In the genomic region with DNA sequence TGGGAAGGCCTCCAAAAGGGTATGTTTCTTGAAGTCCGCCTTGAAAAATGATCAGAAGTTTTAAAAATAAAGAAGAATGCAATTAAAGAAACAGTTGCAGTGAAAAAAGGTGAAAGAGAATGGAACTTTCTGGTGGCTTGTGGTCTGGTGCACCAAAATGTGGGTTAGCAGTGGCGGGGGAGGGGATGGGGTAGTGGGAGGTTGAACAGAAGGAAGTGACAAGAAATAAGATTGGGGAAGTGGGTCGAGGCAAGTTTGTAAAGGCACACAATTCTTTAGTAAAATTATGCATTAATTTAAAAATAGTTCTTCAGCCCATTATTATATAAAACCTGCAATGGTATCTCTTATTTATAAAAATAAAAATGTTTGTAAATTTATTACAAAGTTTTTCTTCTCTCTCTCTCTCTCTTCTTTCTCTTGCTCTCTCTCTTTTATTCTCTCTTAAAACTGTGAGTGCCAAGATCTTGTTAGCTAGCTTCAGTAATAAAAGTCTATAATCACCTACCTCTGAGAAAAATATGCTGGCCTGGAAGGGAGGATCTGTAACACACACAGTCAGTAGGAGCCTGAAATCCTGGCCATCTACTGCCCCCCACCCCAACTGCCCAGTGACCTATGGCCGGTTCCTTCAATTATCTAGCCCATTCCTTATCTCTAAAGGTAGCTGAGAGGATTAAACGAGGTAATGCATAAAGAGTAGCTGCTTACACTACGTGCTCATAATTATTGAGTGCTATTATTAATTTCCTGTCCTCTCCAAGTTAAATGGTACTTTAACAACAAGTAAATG, we compare ENCODE assay signal across 1 cellular context.
A peak's percentile ranks its signal among the peaks of the same experiment; 100 is the strongest.
TF ChIP-seq lines count a peak whose summit lies in the region.

No MANE protein-coding gene starts in this region.

TF ChIP-seq in GM12878, 131 proteins besides CTCF, POLR2A, EP300 and RAD21 (continues in another document):
- peak; percentile 43; the same call in 1 of the 2 replicates for TF ChIP-seq DPF2 (IDR thresholded peaks at IDR 0.05)
- TF ChIP-seq, protein P1, sequence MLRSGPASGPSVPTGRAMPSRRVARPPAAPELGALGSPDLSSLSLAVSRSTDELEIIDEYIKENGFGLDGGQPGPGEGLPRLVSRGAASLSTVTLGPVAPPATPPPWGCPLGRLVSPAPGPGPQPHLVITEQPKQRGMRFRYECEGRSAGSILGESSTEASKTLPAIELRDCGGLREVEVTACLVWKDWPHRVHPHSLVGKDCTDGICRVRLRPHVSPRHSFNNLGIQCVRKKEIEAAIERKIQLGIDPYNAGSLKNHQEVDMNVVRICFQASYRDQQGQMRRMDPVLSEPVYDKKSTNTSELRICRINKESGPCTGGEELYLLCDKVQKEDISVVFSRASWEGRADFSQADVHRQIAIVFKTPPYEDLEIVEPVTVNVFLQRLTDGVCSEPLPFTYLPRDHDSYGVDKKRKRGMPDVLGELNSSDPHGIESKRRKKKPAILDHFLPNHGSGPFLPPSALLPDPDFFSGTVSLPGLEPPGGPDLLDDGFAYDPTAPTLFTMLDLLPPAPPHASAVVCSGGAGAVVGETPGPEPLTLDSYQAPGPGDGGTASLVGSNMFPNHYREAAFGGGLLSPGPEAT (IDR thresholded peaks at IDR 0.05; ENCODE audit: low read depth) = peak; percentile 62
- TF ChIP-seq, protein P2, sequence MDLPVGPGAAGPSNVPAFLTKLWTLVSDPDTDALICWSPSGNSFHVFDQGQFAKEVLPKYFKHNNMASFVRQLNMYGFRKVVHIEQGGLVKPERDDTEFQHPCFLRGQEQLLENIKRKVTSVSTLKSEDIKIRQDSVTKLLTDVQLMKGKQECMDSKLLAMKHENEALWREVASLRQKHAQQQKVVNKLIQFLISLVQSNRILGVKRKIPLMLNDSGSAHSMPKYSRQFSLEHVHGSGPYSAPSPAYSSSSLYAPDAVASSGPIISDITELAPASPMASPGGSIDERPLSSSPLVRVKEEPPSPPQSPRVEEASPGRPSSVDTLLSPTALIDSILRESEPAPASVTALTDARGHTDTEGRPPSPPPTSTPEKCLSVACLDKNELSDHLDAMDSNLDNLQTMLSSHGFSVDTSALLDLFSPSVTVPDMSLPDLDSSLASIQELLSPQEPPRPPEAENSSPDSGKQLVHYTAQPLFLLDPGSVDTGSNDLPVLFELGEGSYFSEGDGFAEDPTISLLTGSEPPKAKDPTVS (IDR thresholded peaks at IDR 0.05; ENCODE audit: low read depth, low read length) = peak; percentile 54; the same call in 1 of the 2 replicates
- TF ChIP-seq PAX5 (IDR thresholded peaks at IDR 0.05; ENCODE audit: borderline replicate concordance, low read depth, low read length) = 0 out of 2 replicates have a peak, but pooled peaks have one; percentile 31
- TF ChIP-seq KDM1A (IDR thresholded peaks at IDR 0.05; ENCODE audit: borderline replicate concordance) = no peak
- TF ChIP-seq NR2F1 (conservative IDR thresholded peaks at IDR 0.05) = no peak
- peak; percentile 41; the same call in 1 of the 2 replicates for TF ChIP-seq BMI1 (IDR thresholded peaks at IDR 0.05; ENCODE audit: borderline replicate concordance)
- peak; percentile 82; the same call in 1 of the 2 replicates for TF ChIP-seq NFIC (IDR thresholded peaks at IDR 0.05; ENCODE audit: low read depth, low read length)
- TF ChIP-seq SMAD1 (IDR thresholded peaks at IDR 0.05; ENCODE audit: low read depth, partially characterized antibody) = peak; percentile 21
- TF ChIP-seq SIN3A (IDR thresholded peaks at IDR 0.05; ENCODE audit: low read depth, low read length) = peak; percentile 37; the same call in 1 of the 2 replicates
- TF ChIP-seq CBFB (IDR thresholded peaks at IDR 0.05; ENCODE audit: low read depth) = peak; percentile 86
- no peak for TF ChIP-seq ZNF384 (IDR thresholded peaks at IDR 0.05; ENCODE audit: borderline replicate concordance, low read depth, low read length)
- TF ChIP-seq BCL11A (IDR thresholded peaks at IDR 0.05; ENCODE audit: low read depth, low read length) = peak; percentile 43; the same call in 1 of the 2 replicates
- TF ChIP-seq EED (IDR thresholded peaks at IDR 0.05; ENCODE audit: low read depth) = 0 out of 2 replicates have a peak, but pooled peaks have one; percentile 29
- peak; percentile 31 for TF ChIP-seq MEF2B (IDR thresholded peaks at IDR 0.05; ENCODE audit: partially characterized antibody, poor library complexity, severe bottlenecking)
- peak; percentile 84 for TF ChIP-seq MTA2 (IDR thresholded peaks at IDR 0.05; ENCODE audit: low read depth)
- 0 out of 4 replicates have a peak, but pooled peaks of 1 of the 2 experiments have one; percentile 50 for TF ChIP-seq BHLHE40 (IDR thresholded peaks at IDR 0.05; ENCODE audit: borderline replicate concordance in 1 of 2, low read depth in 2 of 2, low read length in 1 of 2)
- peak; percentile 45; the same call in 1 of the 2 replicates for TF ChIP-seq IKZF1 (conservative IDR thresholded peaks at IDR 0.05)
- TF ChIP-seq FOXM1 (IDR thresholded peaks at IDR 0.05; ENCODE audit: low read depth, low read length) = peak; percentile 21; the same call in 1 of the 2 replicates
- 0 out of 2 replicates have a peak, but pooled peaks have one; percentile 34 for TF ChIP-seq TCF12 (IDR thresholded peaks at IDR 0.05; ENCODE audit: low read depth, low read length)
- TF ChIP-seq RB1 (IDR thresholded peaks at IDR 0.05; ENCODE audit: borderline replicate concordance) = peak; percentile 42; the same call in 1 of the 2 replicates
- peak; percentile 32; the same call in 1 of the 2 replicates for TF ChIP-seq GABPA (IDR thresholded peaks at IDR 0.05; ENCODE audit: low read depth)
- TF ChIP-seq TAF1 (IDR thresholded peaks at IDR 0.05; ENCODE audit: borderline replicate concordance, low read depth, low read length) = peak; percentile 15; the same call in 1 of the 2 replicates
- peak; percentile 65; the same call in 1 of the 2 replicates for TF ChIP-seq TBL1XR1 (IDR thresholded peaks at IDR 0.05; ENCODE audit: low read depth, low read length)
- TF ChIP-seq ETV6 (conservative IDR thresholded peaks at IDR 0.05 in 1 of 2, IDR thresholded peaks at IDR 0.05 in 1 of 2; ENCODE audit: borderline replicate concordance in 1 of 2, low read depth in 1 of 2) = peak in 1 of 2 experiments; percentile 73; a peak in 1 of 4 replicates
- TF ChIP-seq, protein P3, sequence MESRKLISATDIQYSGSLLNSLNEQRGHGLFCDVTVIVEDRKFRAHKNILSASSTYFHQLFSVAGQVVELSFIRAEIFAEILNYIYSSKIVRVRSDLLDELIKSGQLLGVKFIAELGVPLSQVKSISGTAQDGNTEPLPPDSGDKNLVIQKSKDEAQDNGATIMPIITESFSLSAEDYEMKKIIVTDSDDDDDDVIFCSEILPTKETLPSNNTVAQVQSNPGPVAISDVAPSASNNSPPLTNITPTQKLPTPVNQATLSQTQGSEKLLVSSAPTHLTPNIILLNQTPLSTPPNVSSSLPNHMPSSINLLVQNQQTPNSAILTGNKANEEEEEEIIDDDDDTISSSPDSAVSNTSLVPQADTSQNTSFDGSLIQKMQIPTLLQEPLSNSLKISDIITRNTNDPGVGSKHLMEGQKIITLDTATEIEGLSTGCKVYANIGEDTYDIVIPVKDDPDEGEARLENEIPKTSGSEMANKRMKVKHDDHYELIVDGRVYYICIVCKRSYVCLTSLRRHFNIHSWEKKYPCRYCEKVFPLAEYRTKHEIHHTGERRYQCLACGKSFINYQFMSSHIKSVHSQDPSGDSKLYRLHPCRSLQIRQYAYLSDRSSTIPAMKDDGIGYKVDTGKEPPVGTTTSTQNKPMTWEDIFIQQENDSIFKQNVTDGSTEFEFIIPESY (IDR thresholded peaks at IDR 0.05) = no peak
- no peak for TF ChIP-seq YY1 (IDR thresholded peaks at IDR 0.05; ENCODE audit: low read depth, low read length)
- peak; percentile 67; the same call in 1 of the 2 replicates for TF ChIP-seq POLR2AphosphoS5 (IDR thresholded peaks at IDR 0.05; ENCODE audit: low read length)
- peak in 1 of 2 experiments; percentile 60; a peak in 2 of 3 replicates for TF ChIP-seq EGR1 (IDR thresholded peaks at IDR 0.05; ENCODE audit: borderline replicate concordance in 1 of 2, low read depth in 2 of 2, low read length in 2 of 2)
- TF ChIP-seq, protein P4, sequence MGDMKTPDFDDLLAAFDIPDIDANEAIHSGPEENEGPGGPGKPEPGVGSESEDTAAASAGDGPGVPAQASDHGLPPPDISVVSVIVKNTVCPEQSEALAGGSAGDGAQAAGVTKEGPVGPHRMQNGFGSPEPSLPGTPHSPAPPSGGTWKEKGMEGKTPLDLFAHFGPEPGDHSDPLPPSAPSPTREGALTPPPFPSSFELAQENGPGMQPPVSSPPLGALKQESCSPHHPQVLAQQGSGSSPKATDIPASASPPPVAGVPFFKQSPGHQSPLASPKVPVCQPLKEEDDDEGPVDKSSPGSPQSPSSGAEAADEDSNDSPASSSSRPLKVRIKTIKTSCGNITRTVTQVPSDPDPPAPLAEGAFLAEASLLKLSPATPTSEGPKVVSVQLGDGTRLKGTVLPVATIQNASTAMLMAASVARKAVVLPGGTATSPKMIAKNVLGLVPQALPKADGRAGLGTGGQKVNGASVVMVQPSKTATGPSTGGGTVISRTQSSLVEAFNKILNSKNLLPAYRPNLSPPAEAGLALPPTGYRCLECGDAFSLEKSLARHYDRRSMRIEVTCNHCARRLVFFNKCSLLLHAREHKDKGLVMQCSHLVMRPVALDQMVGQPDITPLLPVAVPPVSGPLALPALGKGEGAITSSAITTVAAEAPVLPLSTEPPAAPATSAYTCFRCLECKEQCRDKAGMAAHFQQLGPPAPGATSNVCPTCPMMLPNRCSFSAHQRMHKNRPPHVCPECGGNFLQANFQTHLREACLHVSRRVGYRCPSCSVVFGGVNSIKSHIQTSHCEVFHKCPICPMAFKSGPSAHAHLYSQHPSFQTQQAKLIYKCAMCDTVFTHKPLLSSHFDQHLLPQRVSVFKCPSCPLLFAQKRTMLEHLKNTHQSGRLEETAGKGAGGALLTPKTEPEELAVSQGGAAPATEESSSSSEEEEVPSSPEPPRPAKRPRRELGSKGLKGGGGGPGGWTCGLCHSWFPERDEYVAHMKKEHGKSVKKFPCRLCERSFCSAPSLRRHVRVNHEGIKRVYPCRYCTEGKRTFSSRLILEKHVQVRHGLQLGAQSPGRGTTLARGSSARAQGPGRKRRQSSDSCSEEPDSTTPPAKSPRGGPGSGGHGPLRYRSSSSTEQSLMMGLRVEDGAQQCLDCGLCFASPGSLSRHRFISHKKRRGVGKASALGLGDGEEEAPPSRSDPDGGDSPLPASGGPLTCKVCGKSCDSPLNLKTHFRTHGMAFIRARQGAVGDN (IDR thresholded peaks at IDR 0.05) = no peak
- peak; percentile 77; the same call in 1 of the 2 replicates for TF ChIP-seq NBN (IDR thresholded peaks at IDR 0.05)
- peak; percentile 90 for TF ChIP-seq SPI1 (IDR thresholded peaks at IDR 0.05; ENCODE audit: borderline replicate concordance, insufficient read depth, low read depth, low read length)
- TF ChIP-seq FOXK2 (IDR thresholded peaks at IDR 0.05) = no peak
- peak; percentile 74 to 86; a peak in 3 of 4 replicates for TF ChIP-seq IKZF2 (IDR thresholded peaks at IDR 0.05)
- peak; percentile 99 for TF ChIP-seq RUNX3 (IDR thresholded peaks at IDR 0.05; ENCODE audit: low read length)
- TF ChIP-seq, protein P5, sequence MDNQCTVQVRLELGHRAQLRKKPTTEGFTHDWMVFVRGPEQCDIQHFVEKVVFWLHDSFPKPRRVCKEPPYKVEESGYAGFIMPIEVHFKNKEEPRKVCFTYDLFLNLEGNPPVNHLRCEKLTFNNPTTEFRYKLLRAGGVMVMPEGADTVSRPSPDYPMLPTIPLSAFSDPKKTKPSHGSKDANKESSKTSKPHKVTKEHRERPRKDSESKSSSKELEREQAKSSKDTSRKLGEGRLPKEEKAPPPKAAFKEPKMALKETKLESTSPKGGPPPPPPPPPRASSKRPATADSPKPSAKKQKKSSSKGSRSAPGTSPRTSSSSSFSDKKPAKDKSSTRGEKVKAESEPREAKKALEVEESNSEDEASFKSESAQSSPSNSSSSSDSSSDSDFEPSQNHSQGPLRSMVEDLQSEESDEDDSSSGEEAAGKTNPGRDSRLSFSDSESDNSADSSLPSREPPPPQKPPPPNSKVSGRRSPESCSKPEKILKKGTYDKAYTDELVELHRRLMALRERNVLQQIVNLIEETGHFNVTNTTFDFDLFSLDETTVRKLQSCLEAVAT (IDR thresholded peaks at IDR 0.05) = peak; percentile 96
- TF ChIP-seq MXI1 (IDR thresholded peaks at IDR 0.05; ENCODE audit: low read depth, low read length) = peak; percentile 59; the same call in 1 of the 2 replicates
- TF ChIP-seq, protein P6, sequence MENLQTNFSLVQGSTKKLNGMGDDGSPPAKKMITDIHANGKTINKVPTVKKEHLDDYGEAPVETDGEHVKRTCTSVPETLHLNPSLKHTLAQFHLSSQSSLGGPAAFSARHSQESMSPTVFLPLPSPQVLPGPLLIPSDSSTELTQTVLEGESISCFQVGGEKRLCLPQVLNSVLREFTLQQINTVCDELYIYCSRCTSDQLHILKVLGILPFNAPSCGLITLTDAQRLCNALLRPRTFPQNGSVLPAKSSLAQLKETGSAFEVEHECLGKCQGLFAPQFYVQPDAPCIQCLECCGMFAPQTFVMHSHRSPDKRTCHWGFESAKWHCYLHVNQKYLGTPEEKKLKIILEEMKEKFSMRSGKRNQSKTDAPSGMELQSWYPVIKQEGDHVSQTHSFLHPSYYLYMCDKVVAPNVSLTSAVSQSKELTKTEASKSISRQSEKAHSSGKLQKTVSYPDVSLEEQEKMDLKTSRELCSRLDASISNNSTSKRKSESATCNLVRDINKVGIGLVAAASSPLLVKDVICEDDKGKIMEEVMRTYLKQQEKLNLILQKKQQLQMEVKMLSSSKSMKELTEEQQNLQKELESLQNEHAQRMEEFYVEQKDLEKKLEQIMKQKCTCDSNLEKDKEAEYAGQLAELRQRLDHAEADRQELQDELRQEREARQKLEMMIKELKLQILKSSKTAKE (IDR thresholded peaks at IDR 0.05; ENCODE audit: low read depth, poor library complexity, severe bottlenecking) = peak; percentile 59
- TF ChIP-seq ZNF622 (IDR thresholded peaks at IDR 0.05) = no peak
- peak; percentile 66 for TF ChIP-seq CHD2 (IDR thresholded peaks at IDR 0.05; ENCODE audit: borderline replicate concordance, low read depth, low read length)
- peak; percentile 58; the same call in 1 of the 2 replicates for TF ChIP-seq ATF7 (IDR thresholded peaks at IDR 0.05; ENCODE audit: low read depth)
